In the genomic region with DNA sequence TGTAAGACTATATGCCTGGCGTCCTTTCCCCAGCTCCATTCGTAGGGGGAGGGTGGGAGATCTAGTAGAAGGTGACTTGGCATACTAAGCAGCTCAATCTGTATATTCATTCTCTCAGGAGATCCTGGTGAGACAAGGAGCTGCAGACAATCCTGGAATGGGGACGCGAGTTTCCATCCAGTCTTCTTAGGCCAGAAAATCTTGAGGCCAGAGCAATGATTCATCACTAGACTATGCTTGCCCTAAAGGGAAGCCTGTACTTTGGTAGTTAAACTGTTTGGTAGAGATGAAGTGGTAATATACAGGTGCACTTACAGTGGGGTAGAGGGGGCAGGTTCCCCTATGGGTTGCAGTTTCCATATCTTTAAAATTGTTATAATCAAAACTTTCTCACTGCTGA, we compare ENCODE assay signal across 1 cellular context.
TF ChIP-seq lines count a peak whose summit lies in the region.

No MANE protein-coding gene starts in this region.

TF ChIP-seq in GM23338, 12 proteins besides CTCF, POLR2A, EP300 and RAD21 (continued from another document):
- TF ChIP-seq, protein P1, sequence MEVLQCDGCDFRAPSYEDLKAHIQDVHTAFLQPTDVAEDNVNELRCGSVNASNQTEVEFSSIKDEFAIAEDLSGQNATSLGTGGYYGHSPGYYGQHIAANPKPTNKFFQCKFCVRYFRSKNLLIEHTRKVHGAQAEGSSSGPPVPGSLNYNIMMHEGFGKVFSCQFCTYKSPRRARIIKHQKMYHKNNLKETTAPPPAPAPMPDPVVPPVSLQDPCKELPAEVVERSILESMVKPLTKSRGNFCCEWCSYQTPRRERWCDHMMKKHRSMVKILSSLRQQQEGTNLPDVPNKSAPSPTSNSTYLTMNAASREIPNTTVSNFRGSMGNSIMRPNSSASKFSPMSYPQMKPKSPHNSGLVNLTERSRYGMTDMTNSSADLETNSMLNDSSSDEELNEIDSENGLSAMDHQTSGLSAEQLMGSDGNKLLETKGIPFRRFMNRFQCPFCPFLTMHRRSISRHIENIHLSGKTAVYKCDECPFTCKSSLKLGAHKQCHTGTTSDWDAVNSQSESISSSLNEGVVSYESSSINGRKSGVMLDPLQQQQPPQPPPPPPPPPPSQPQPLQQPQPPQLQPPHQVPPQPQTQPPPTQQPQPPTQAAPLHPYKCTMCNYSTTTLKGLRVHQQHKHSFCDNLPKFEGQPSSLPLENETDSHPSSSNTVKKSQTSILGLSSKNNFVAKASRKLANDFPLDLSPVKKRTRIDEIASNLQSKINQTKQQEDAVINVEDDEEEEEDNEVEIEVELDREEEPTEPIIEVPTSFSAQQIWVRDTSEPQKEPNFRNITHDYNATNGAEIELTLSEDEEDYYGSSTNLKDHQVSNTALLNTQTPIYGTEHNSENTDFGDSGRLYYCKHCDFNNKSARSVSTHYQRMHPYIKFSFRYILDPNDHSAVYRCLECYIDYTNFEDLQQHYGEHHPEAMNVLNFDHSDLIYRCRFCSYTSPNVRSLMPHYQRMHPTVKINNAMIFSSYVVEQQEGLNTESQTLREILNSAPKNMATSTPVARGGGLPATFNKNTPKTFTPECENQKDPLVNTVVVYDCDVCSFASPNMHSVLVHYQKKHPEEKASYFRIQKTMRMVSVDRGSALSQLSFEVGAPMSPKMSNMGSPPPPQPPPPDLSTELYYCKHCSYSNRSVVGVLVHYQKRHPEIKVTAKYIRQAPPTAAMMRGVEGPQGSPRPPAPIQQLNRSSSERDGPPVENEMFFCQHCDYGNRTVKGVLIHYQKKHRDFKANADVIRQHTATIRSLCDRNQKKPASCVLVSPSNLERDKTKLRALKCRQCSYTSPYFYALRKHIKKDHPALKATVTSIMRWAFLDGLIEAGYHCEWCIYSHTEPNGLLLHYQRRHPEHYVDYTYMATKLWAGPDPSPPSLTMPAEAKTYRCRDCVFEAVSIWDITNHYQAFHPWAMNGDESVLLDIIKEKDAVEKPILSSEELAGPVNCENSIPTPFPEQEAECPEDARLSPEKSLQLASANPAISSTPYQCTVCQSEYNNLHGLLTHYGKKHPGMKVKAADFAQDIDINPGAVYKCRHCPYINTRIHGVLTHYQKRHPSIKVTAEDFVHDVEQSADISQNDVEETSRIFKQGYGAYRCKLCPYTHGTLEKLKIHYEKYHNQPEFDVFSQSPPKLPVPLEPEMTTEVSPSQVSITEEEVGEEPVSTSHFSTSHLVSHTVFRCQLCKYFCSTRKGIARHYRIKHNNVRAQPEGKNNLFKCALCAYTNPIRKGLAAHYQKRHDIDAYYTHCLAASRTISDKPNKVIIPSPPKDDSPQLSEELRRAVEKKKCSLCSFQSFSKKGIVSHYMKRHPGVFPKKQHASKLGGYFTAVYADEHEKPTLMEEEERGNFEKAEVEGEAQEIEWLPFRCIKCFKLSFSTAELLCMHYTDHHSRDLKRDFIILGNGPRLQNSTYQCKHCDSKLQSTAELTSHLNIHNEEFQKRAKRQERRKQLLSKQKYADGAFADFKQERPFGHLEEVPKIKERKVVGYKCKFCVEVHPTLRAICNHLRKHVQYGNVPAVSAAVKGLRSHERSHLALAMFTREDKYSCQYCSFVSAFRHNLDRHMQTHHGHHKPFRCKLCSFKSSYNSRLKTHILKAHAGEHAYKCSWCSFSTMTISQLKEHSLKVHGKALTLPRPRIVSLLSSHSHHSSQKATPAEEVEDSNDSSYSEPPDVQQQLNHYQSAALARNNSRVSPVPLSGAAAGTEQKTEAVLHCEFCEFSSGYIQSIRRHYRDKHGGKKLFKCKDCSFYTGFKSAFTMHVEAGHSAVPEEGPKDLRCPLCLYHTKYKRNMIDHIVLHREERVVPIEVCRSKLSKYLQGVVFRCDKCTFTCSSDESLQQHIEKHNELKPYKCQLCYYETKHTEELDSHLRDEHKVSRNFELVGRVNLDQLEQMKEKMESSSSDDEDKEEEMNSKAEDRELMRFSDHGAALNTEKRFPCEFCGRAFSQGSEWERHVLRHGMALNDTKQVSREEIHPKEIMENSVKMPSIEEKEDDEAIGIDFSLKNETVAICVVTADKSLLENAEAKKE (CRISPR knock-in tag; IDR thresholded peaks at IDR 0.05), result no peak
- TF ChIP-seq, protein P2, sequence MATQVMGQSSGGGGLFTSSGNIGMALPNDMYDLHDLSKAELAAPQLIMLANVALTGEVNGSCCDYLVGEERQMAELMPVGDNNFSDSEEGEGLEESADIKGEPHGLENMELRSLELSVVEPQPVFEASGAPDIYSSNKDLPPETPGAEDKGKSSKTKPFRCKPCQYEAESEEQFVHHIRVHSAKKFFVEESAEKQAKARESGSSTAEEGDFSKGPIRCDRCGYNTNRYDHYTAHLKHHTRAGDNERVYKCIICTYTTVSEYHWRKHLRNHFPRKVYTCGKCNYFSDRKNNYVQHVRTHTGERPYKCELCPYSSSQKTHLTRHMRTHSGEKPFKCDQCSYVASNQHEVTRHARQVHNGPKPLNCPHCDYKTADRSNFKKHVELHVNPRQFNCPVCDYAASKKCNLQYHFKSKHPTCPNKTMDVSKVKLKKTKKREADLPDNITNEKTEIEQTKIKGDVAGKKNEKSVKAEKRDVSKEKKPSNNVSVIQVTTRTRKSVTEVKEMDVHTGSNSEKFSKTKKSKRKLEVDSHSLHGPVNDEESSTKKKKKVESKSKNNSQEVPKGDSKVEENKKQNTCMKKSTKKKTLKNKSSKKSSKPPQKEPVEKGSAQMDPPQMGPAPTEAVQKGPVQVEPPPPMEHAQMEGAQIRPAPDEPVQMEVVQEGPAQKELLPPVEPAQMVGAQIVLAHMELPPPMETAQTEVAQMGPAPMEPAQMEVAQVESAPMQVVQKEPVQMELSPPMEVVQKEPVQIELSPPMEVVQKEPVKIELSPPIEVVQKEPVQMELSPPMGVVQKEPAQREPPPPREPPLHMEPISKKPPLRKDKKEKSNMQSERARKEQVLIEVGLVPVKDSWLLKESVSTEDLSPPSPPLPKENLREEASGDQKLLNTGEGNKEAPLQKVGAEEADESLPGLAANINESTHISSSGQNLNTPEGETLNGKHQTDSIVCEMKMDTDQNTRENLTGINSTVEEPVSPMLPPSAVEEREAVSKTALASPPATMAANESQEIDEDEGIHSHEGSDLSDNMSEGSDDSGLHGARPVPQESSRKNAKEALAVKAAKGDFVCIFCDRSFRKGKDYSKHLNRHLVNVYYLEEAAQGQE (IDR thresholded peaks at IDR 0.05; ENCODE audit: unreplicated experiment), result no peak
- TF ChIP-seq STAT1 (IDR thresholded peaks at IDR 0.05; ENCODE audit: unreplicated experiment) (no peak), ZNF331 (CRISPR knock-in tag; IDR thresholded peaks at IDR 0.05; ENCODE audit: low read depth) (no peak), EZH2 (IDR thresholded peaks at IDR 0.05; ENCODE audit: low read depth, unreplicated experiment) (no peak)
